In the genomic region with DNA sequence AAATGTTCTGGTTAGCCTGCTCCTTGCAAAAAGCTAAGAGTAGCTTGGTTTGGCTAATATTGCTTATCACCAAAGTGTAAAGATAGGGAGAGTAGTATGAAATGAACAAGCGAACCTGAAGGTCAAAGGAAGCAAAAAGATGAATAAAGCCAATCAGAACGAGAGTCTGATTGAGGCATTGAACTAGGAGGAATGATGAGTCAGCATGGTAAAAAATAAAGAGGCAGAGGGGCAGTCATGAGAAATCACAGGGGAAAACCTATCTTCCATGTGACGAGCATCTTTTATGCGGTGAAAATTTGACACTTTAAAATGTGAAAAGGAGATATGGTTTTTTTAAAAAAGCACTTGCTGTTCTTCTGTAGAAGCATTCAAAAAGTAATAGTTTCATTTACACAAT, we compare ENCODE assay signal across 30 cellular contexts.
"Had no signal": no experiment of that assay in that cellular context is flagged by ENCODE, and none has a peak within 500 bp of the region (broad histone marks: within the 10 kb centered on the region; RNA-seq: fewer than 3 reads in every experiment).

No MANE protein-coding gene starts in this region.

- H3K36me3 ChIP-seq: ascending aorta, cardiac muscle cell, colonic mucosa had no signal

- H3K4me3 ChIP-seq: ascending aorta, cardiac muscle cell, colonic mucosa had no signal

- H3K4me1 ChIP-seq: ascending aorta, colonic mucosa had no signal

- FAIRE-seq: bronchial epithelial cell, TTC549 had no signal

- H3K27ac ChIP-seq: ascending aorta, cardiac muscle cell, colonic mucosa, VCaP had no signal

- ATAC-seq: activated CD8-positive, alpha-beta T cell treated with anti-CD3 and anti-CD28 coated beads for 36 hours; activated naive CD8-positive, alpha-beta T cell treated with anti-CD3 and anti-CD28 coated beads, Interleukin-2, amount 50 U/mL, for 24 hours had no signal

- H3K9me3 ChIP-seq: ascending aorta, colonic mucosa had no signal

- DNase-seq: activated B cell treated with CpG ODN at 0.5 μM for 24 hours; activated CD4-positive, alpha-beta memory T cell treated with anti-CD3 and anti-CD28 coated beads for 36 hours; activated CD4-positive, alpha-beta T cell treated with anti-CD3 and anti-CD28 coated beads for 4 hours; activated CD4-positive, alpha-beta T cell treated with anti-CD3 and anti-CD28 coated beads, Interleukin-2, amount 10 ng/mL, durations not matched to agents 24 days and 14 days; activated CD4-positive, alpha-beta T cell treated with anti-CD3 and anti-CD28 coated beads, Interleukin-2, amount 50 U/mL, for 1 hour; activated CD4-positive, alpha-beta T cell treated with anti-CD3 and anti-CD28 coated beads, Interleukin-2, amount 50 U/mL, for 4 hours; activated CD4-positive, CD25-positive, alpha-beta regulatory T cell treated with anti-CD3 and anti-CD28 coated beads, Interleukin-2, amount 50 U/mL, for 72 hours; activated CD8-positive, alpha-beta memory T cell treated with anti-CD3 and anti-CD28 coated beads, Interleukin-2, amount 50 U/mL, for 4 hours; activated CD8-positive, alpha-beta T cell treated with anti-CD3 and anti-CD28 coated beads for 36 hours; activated effector memory CD4-positive, alpha-beta T cell treated with Interleukin-2 at 50 U/mL for 16 hours; activated gamma-delta T cell; activated naive CD4-positive, alpha-beta T cell treated with anti-CD3 and anti-CD28 coated beads, Interleukin-2, amount 10 ng/mL, durations not matched to agents 7 days and 5 days; activated naive CD4-positive, alpha-beta T cell treated with Interleukin-2 at 50 U/mL for 16 hours; activated naive CD8-positive, alpha-beta T cell treated with anti-CD3 and anti-CD28 coated beads, Interleukin-2, amount 10 ng/mL, durations not matched to agents 7 days and 5 days; activated naive CD8-positive, alpha-beta T cell treated with anti-CD3 and anti-CD28 coated beads, Interleukin-2, amount 50 U/mL, for 24 hours; activated T-cell treated with anti-CD3 and anti-CD28 coated beads for 4 hours; activated T-cell treated with anti-CD3 and anti-CD28 coated beads, Interleukin-2, amount 50 U/mL, for 1 hour; activated T-cell treated with anti-CD3 and anti-CD28 coated beads, Interleukin-2, amount 50 U/mL, for 48 hours; amygdala; anterior cingulate cortex; caudate nucleus; cerebellar nuclear complex; colonic mucosa; T-helper 2 cell; T-helper 9 cell had no signal

- H3K27me3 ChIP-seq: ascending aorta, cardiac muscle cell, colonic mucosa had no signal
